23 cellular contexts compared by ENCODE assay signal in genomic region chrX:135410861-135411627, GRCh38. TPM values are rescaled to one million over a fixed set of nuclear protein-coding genes. Genes with fewer than 3 reads are reported as not detected.
DNase-seq lines count a peak whose midpoint lies in the region; ATAC-seq and TF ChIP-seq lines count a peak whose summit lies in the region.
"Had no signal": no experiment of that assay in that cellular context is flagged by ENCODE, and none has a peak within 500 bp of the region (broad histone marks: within the 10 kb centered on the region; RNA-seq: fewer than 3 reads in every experiment).

No MANE protein-coding gene starts in this region.

- no peaks in the 10 kb centered on the region for H3F3A ChIP-seq in PC-3 (ENCODE audit: low read length, unreplicated experiment)

- H3K36me3 ChIP-seq in Karpas-422 (ENCODE audit: insufficient read depth, low read length) (no peaks in the 10 kb centered on the region), PC-3 (ENCODE audit: low read depth, low read length) (no peaks in the 10 kb centered on the region)
- H3K36me3 ChIP-seq: WERI-Rb-1 had no signal

- no peaks in the 10 kb centered on the region for H3K9me3 ChIP-seq in Karpas-422 (ENCODE audit: low read length)
- H3K9me3 ChIP-seq in PC-3 (ENCODE audit: low read length), result no peaks in the 10 kb centered on the region

- DNase-seq in Karpas-422, result peak; percentile 46
- no peak for DNase-seq in PC-3
- DNase-seq in dermis blood vessel endothelial cell, result peak; percentile 9
- DNase-seq in renal cortical epithelial cell (ENCODE audit: low read depth), result peak; percentile 73
- DNase-seq in NCI-H146 (lab: John Stamatoyannopoulos, UW), result no peak
- DNase-seq in glomerular visceral epithelial cell (ENCODE audit: extremely low spot score), result no peak
- DNase-seq: activated CD4-positive, alpha-beta T cell treated with anti-CD3 and anti-CD28 coated beads for 48 hours; activated CD8-positive, alpha-beta memory T cell treated with anti-CD3 and anti-CD28 coated beads for 24 hours; activated effector memory CD4-positive, alpha-beta T cell treated with anti-CD3 and anti-CD28 coated beads, Interleukin-2, amount 50 U/mL, for 16 hours; activated naive CD8-positive, alpha-beta T cell treated with anti-CD3 and anti-CD28 coated beads, Interleukin-2, amount 50 U/mL, for 24 hours; CD4-positive, alpha-beta T cell; cerebellar nuclear complex; EL; NCI-H1105 treated with DMSO at 0.1 percent for 48 hours; NCI-H2029; NCI-H526; RPMI8226; stimulated activated CD4-positive, alpha-beta T cell treated with anti-CD3 and anti-CD28 coated beads, Interleukin-4, amount 100 ng/mL, for 4 hours; WERI-Rb-1 had no signal

- H3K9me2 ChIP-seq in Karpas-422 (replicated peaks; ENCODE audit: insufficient read depth, low read length) (no peaks in the 10 kb centered on the region), PC-3 (replicated peaks; ENCODE audit: low read length) (no peaks in the 10 kb centered on the region)

- H4K20me1 ChIP-seq in Karpas-422 (ENCODE audit: insufficient read depth, low read depth, low read length) (no peaks in the 10 kb centered on the region), PC-3 (ENCODE audit: low read length) (no peaks in the 10 kb centered on the region)

- H3K4me1 ChIP-seq in Karpas-422 (ENCODE audit: low read length) (peaks cover 22% of the 10 kb centered on the region), PC-3 (ENCODE audit: insufficient read depth, low read length) (peaks cover 3% of the 10 kb centered on the region)

- no peak for TF ChIP-seq CTCF in PC-3 (conservative IDR thresholded peaks at IDR 0.05; ENCODE audit: low read depth, low read length)

- CTCF ChIA-PET in PC-3 (lab: Charles Lee), result no interaction called here

- H2AFZ ChIP-seq in Karpas-422 (ENCODE audit: low read length) (no peak overlapping the region), PC-3 (ENCODE audit: low read length) (no peak overlapping the region)
- H2AFZ ChIP-seq: GM23248 had no signal

- no peak overlapping the region for H3K27ac ChIP-seq in Karpas-422 (ENCODE audit: low read length)
- H3K27ac ChIP-seq in PC-3 (ENCODE audit: low read length), result peak overlapping the region; percentile 59
- H3K27ac ChIP-seq: epithelial cell of prostate, GM23248, WERI-Rb-1 had no signal

- H3K79me2 ChIP-seq in Karpas-422 (ENCODE audit: low read length), result no peaks in the 10 kb centered on the region
- H3K79me2 ChIP-seq in PC-3 (ENCODE audit: low read length), result no peaks in the 10 kb centered on the region

- intact Hi-C loops in PC-3 (cut with micrococcal nuclease), result no loop called here

- H3K9ac ChIP-seq in Karpas-422 (ENCODE audit: low read length) (no peak overlapping the region), PC-3 (ENCODE audit: low read length) (no peak overlapping the region)
- H3K9ac ChIP-seq: GM23248 had no signal

- BruUV-seq in PC-3 (replicated peaks; lab: Mats Ljungman, UMichigan), result no TSS peak

- H3K4me2 ChIP-seq in Karpas-422 (ENCODE audit: low read depth, low read length, poor library complexity, severe bottlenecking) (no peak overlapping the region), PC-3 (ENCODE audit: low read length) (no peak overlapping the region)

- no peaks in the 10 kb centered on the region; the same call in 1 of the 2 replicates for H3K27me3 ChIP-seq in Karpas-422 (ENCODE audit: low read length)
- no peaks in the 10 kb centered on the region for H3K27me3 ChIP-seq in PC-3 (ENCODE audit: low read length)

- H3K4me3 ChIP-seq in Karpas-422 (ENCODE audit: low read length) (no peak overlapping the region), PC-3 (ENCODE audit: low read length) (no peak overlapping the region)
- H3K4me3 ChIP-seq: GM23248 had no signal

- no peak for ATAC-seq in PC-3
- ATAC-seq in GM18907 (IDR thresholded peaks at IDR 0.05; ENCODE audit: unreplicated experiment), result no peak
- ATAC-seq: activated naive CD8-positive, alpha-beta T cell treated with anti-CD3 and anti-CD28 coated beads, Interleukin-2, amount 50 U/mL, for 24 hours; stimulated activated memory B cell treated with anti-CD40 and anti-IgM and Interleukin-4, amounts not matched to agents 10 μg/mL and 1 μg/mL and 100 μg/mL, for 72 hours had no signal

- POLR2A ChIA-PET in PC-3 (lab: Charles Lee; ENCODE audit: unreplicated experiment), result no interaction called here

RNA-seq across cellular contexts. Expression of gene SMIM10L2A, which starts 10.7 kb away (rescaled TPM):
- 0.11 and 0.79 TPM in 2 replicates for total RNA-seq in Karpas-422 (2014; rRNA removed; shearing (Covaris generic); ENCODE audit: low replicate concordance)
- 0.73 and 1.4 TPM in 2 replicates for total RNA-seq in PC-3 (2014; rRNA removed)
- 0.70 and 1.0 TPM in 2 replicates for total RNA-seq in dermis blood vessel endothelial cell
- 1.9 and 5.6 TPM in 2 replicates for total RNA-seq in renal cortical epithelial cell
- total RNA-seq: GM23248 had no signal

Comparison
In these comparisons a context has a peak if more than half of its experiments do, and no peak if none do; other contexts are left out.
1. DNase-seq: peak in Karpas-422 (single experiment), dermis blood vessel endothelial cell (single experiment) and renal cortical epithelial cell (single experiment); none in PC-3 (single experiment), NCI-H146 (single experiment) and glomerular visceral epithelial cell (single experiment).